Comparison of ENCODE assay signal across 23 cellular contexts in genomic region chr11:44145011-44145777, GRCh38. TPM values are rescaled to one million over a fixed set of nuclear protein-coding genes. Genes with fewer than 3 reads are reported as not detected.
A peak's percentile ranks its signal among the peaks of the same experiment; 100 is the strongest.
DNase-seq lines count a peak whose midpoint lies in the region; ATAC-seq and TF ChIP-seq lines count a peak whose summit lies in the region.
"Had no signal": no experiment of that assay in that cellular context is flagged by ENCODE, and none has a peak within 500 bp of the region (broad histone marks: within the 10 kb centered on the region; RNA-seq: fewer than 3 reads in every experiment).

No MANE protein-coding gene starts in this region.

- H3K36me3 ChIP-seq in GM23248 (ENCODE audit: low read depth) = 0 out of 2 replicates have a peak, but pooled peaks cover 9% of the 10 kb centered on the region
- H3K36me3 ChIP-seq in skeletal muscle tissue (ENCODE audit: control insufficient read depth in 3 of 3, insufficient read depth in 3 of 3, low read length in 3 of 3) = peaks cover 0 to 9% (median 0%) of the 10 kb centered on the region in 3 donors

- H3K4me2 ChIP-seq in GM23248 (ENCODE audit: unreplicated experiment) = no peak overlapping the region
- H3K4me2 ChIP-seq: BLaER1 had no signal

- H3K9ac ChIP-seq in GM23248 (no peak overlapping the region), skeletal muscle tissue (ENCODE audit: low read depth in 1 of 3, low read length in 3 of 3) (no peak overlapping the region)
- H3K9ac ChIP-seq: BLaER1 had no signal

- 56 to 58% methylated on average over 3 of the region's 3 CpGs for WGBS in GM23248 (ENCODE audit: low coverage in 1 of 2, low lambda C conversion rate in 2 of 2, missing lambda C conversion rate in 2 of 2), 2 experiments

- H3K27me3 ChIP-seq in GM23248 (replicated peaks; ENCODE audit: insufficient read depth) = no peaks in the 10 kb centered on the region
- no peaks in the 10 kb centered on the region for H3K27me3 ChIP-seq in skeletal muscle tissue (ENCODE audit: control insufficient read depth in 3 of 3, insufficient read depth in 3 of 3, low read length in 3 of 3)
- H3K27me3 ChIP-seq: BLaER1, Peyer's patch had no signal

- in situ Hi-C loops in GM23248 (cut with MboI) = no loop called here
- in situ Hi-C loops in astrocyte of the spinal cord (cut with HindIII; ENCODE audit: low sequenced_read_pairs) = no loop called here

- H3K9me3 ChIP-seq in GM23248 (ENCODE audit: low read depth) = no peaks in the 10 kb centered on the region
- H3K9me3 ChIP-seq in skeletal muscle tissue (ENCODE audit: control insufficient read depth in 3 of 3, low read length in 3 of 3) = no peaks in the 10 kb centered on the region
- H3K9me3 ChIP-seq: BLaER1, Peyer's patch had no signal

- H3K27ac ChIP-seq in GM23248 (no peak overlapping the region), skeletal muscle tissue (ENCODE audit: low read depth, low read length) (peak overlapping the region; percentile 66)
- H3K27ac ChIP-seq: BLaER1, Peyer's patch had no signal

- H2AFZ ChIP-seq in GM23248 = no peak overlapping the region

- H3K4me1 ChIP-seq in GM23248 (ENCODE audit: insufficient read depth) = peaks cover 11% of the 10 kb centered on the region; the same call in 1 of the 2 replicates
- peaks cover 19 to 33% (median 29%) of the 10 kb centered on the region in 3 donors for H3K4me1 ChIP-seq in skeletal muscle tissue (ENCODE audit: control insufficient read depth in 3 of 3, insufficient read depth in 3 of 3, low read length in 3 of 3)
- H3K4me1 ChIP-seq: BLaER1, Peyer's patch had no signal

- H4K20me1 ChIP-seq in GM23248 (ENCODE audit: insufficient read depth) = no peaks in the 10 kb centered on the region
- H4K20me1 ChIP-seq: BLaER1 had no signal

- peaks cover 3% of the 10 kb centered on the region; the same call in 1 of the 2 replicates for H3K9me2 ChIP-seq in GM23248 (ENCODE audit: insufficient read depth)

- no peak for TF ChIP-seq CTCF in astrocyte of the spinal cord (IDR thresholded peaks at IDR 0.05; ENCODE audit: low read depth, low read length)

- ATAC-seq in HG03039 (IDR thresholded peaks at IDR 0.05; ENCODE audit: unreplicated experiment) (no peak), GM18498 (IDR thresholded peaks at IDR 0.05; ENCODE audit: unreplicated experiment) (no peak)
- ATAC-seq: SK-N-SH treated with all-trans-retinoic acid at 6 μM for 48 hours had no signal

- H3K79me2 ChIP-seq in GM23248 (ENCODE audit: insufficient read depth) = no peaks in the 10 kb centered on the region

- H3K4me3 ChIP-seq in GM23248 (no peak overlapping the region), astrocyte of the spinal cord (ENCODE audit: low read depth, low read length) (no peak overlapping the region), skeletal muscle tissue (ENCODE audit: low read length in 3 of 3) (peak overlapping the region in 1 of 3 donors; percentile 31)
- H3K4me3 ChIP-seq: BLaER1, Peyer's patch had no signal

- H3F3A ChIP-seq in GM23248 (ENCODE audit: insufficient read depth) = no peaks in the 10 kb centered on the region

- DNase-seq in GM23248 (peak; percentile 32), astrocyte of the spinal cord (ENCODE audit: low read depth, low spot score) (peak; percentile 31), foreskin melanocyte (peak; percentile 92), DMS 273 (lab: John Stamatoyannopoulos, UW; ENCODE audit: unreplicated experiment) (no peak), mucosa of gallbladder (ENCODE audit: low spot score) (no peak)
- DNase-seq: CD4-positive, alpha-beta memory T cell; DMS153; GDM1; KG1; NCI-H1092 treated with DMSO at 0.1 percent for 48 hours; NCI-H146; NCI-H2029 treated with DMSO at 0.1 percent for 48 hours; NCI-H2171; NCI-H345; NCI-H524; NCI-H774; NK-92 treated with Interleukin-12 subunit alpha and Interleukin-12 subunit beta, amount 100 ng/mL, for 24 hours; Peyer's patch had no signal

RNA-seq across cellular contexts. Expression of gene EXT2, which starts 49.7 kb away (rescaled TPM):
- total RNA-seq in GM23248 (2014; rRNA removed; shearing (Covaris generic)) = 127 and 209 TPM in 2 replicates
- 99.8 and 104 TPM in 2 replicates for polyA plus RNA-seq in GM23248 (2016; fragmentation: Nextera tagmentation; extraction: Ambion mirVana)
- total RNA-seq in skeletal muscle tissue (106 TPM), mucosa of gallbladder (61.3 TPM)

Comparison
In these comparisons a context has a peak if more than half of its experiments do, and no peak if none do; other contexts are left out.
1. DNase-seq: peak in GM23248 (single experiment), astrocyte of the spinal cord (single experiment) and foreskin melanocyte (single experiment); none in DMS 273 (single experiment) and mucosa of gallbladder (single experiment).